7 cellular contexts compared by ENCODE assay signal in genomic region chr7:52017802-52018679, GRCh38.
DNase-seq lines count a peak whose midpoint lies in the region; ATAC-seq and TF ChIP-seq lines count a peak whose summit lies in the region.

No MANE protein-coding gene starts in this region.

- DNase-seq in SHP77 treated with DMSO at 0.1 percent for 48 hours (lab: John Stamatoyannopoulos, UW) (peak; percentile 55), left lobe of liver (ENCODE audit: low spot score) (no peak), pons (ENCODE audit: low spot score) (no peak)

- ATAC-seq in HG02870 (IDR thresholded peaks at IDR 0.05; ENCODE audit: unreplicated experiment) (peak; percentile 48), left lobe of liver (peak; percentile 92), HG03175 (IDR thresholded peaks at IDR 0.05; ENCODE audit: unreplicated experiment) (no peak), GM19397 (IDR thresholded peaks at IDR 0.05; ENCODE audit: unreplicated experiment) (no peak)

- peak; percentile 58 for TF ChIP-seq CTCF in GM12872 (IDR thresholded peaks at IDR 0.05; ENCODE audit: insufficient read depth, low read depth, low read length)

Comparison
In these comparisons a context has a peak if more than half of its experiments do, and no peak if none do; other contexts are left out.
1. ATAC-seq: peak in HG02870 (single experiment) and left lobe of liver (single experiment); none in HG03175 (single experiment) and GM19397 (single experiment).